In genomic region chr17:7014995-7015586, GRCh38 we compare ENCODE assay signal across 8 cellular contexts. TPM values are rescaled to one million over a fixed set of nuclear protein-coding genes. Genes with fewer than 3 reads are reported as not detected.
DNase-seq lines count a peak whose midpoint lies in the region; ATAC-seq and TF ChIP-seq lines count a peak whose summit lies in the region.

No MANE protein-coding gene starts in this region.

- peaks cover 3% of the 10 kb centered on the region for H3K27me3 Mint-ChIP-seq in activated naive CD8-positive, alpha-beta T cell treated with anti-CD3 and anti-CD28 coated beads, Interleukin-2, amount 50 U/mL, for 24 hours

- peak overlapping the region; percentile 83 for H3K4me2 ChIP-seq in SK-N-SH

- peak overlapping the region; percentile 20; the same call in 1 of the 2 replicates for H2AFZ ChIP-seq in SK-N-SH (ENCODE audit: low read depth)

- no peaks in the 10 kb centered on the region for H3K9me2 ChIP-seq in SK-N-SH

- POLR2A ChIA-PET in SK-N-SH (lab: Yijun Ruan, JAX), result no interaction called here

- H3K4me1 ChIP-seq in SK-N-SH (ENCODE audit: control insufficient read depth in 1 of 2, insufficient read depth in 2 of 2, low read depth in 1 of 2, low read length in 1 of 2), result peaks cover 12 to 37% of the 10 kb centered on the region in 2 experiments; a peak in 2 of 4 replicates

- peak overlapping the region; percentile 78 to 85 for H3K4me3 ChIP-seq in SK-N-SH (ENCODE audit: low read depth in 2 of 2, low read length in 1 of 2)

- H3K79me2 ChIP-seq in SK-N-SH (ENCODE audit: insufficient read depth), result peaks cover 39% of the 10 kb centered on the region

- H3K9me3 ChIP-seq in SK-N-SH, result no peaks in the 10 kb centered on the region

- TF ChIP-seq EP300 in SK-N-SH (IDR thresholded peaks at IDR 0.05; ENCODE audit: borderline replicate concordance in 1 of 2, low read depth in 1 of 2, low read length in 1 of 2), result no peak; a peak in 1 of 4 replicates

- DNase-seq in SK-N-SH, result no peak
- DNase-seq in activated naive CD8-positive, alpha-beta T cell treated with anti-CD3 and anti-CD28 coated beads, Interleukin-2, amount 50 U/mL, for 24 hours, result peak; percentile 82
- peak; percentile 83 for DNase-seq in islet precursor cell
- DNase-seq in stimulated activated CD4-positive, alpha-beta T cell treated with anti-CD3 and anti-CD28 coated beads, Interleukin-4, amount 100 ng/mL, for 24 hours, result peak; percentile 83
- no peak for DNase-seq in LoVo (ENCODE audit: low spot score)
- no peak for DNase-seq in OCI-M2 (lab: John Stamatoyannopoulos, UW; ENCODE audit: unreplicated experiment)

- peaks cover 63% of the 10 kb centered on the region for H3K4me1 Mint-ChIP-seq in activated naive CD8-positive, alpha-beta T cell treated with anti-CD3 and anti-CD28 coated beads, Interleukin-2, amount 50 U/mL, for 24 hours

- H3K27me3 ChIP-seq in SK-N-SH (ENCODE audit: insufficient read depth), result no peaks in the 10 kb centered on the region

- H3K27ac ChIP-seq in SK-N-SH (ENCODE audit: low read depth in 2 of 2, low read length in 1 of 2), result peak overlapping the region; percentile 95

- H3K4me3 Mint-ChIP-seq in activated naive CD8-positive, alpha-beta T cell treated with anti-CD3 and anti-CD28 coated beads, Interleukin-2, amount 50 U/mL, for 24 hours, result peak overlapping the region; percentile 90

- peaks cover 0 to 7% of the 10 kb centered on the region in 2 experiments for H3K36me3 ChIP-seq in SK-N-SH (replicated peaks in 1 of 2; ENCODE audit: control insufficient read depth in 1 of 2, insufficient read depth in 2 of 2, low read length in 1 of 2)

- CTCF ChIA-PET in SK-N-SH (lab: Yijun Ruan, JAX), result interaction anchor here (0.6 to 1.9 kb wide), 4 partner anchors 8 to 101 kb away, joined by 4 to 9 read pairs (median 6); partner anchors contain the start of gene BCL6B

- peak overlapping the region; percentile 96 for H3K27ac Mint-ChIP-seq in activated naive CD8-positive, alpha-beta T cell treated with anti-CD3 and anti-CD28 coated beads, Interleukin-2, amount 50 U/mL, for 24 hours

- H3K36me3 Mint-ChIP-seq in activated naive CD8-positive, alpha-beta T cell treated with anti-CD3 and anti-CD28 coated beads, Interleukin-2, amount 50 U/mL, for 24 hours (ENCODE audit: low read depth), result peaks cover 20% of the 10 kb centered on the region

- H3F3A ChIP-seq in SK-N-SH (replicated peaks; ENCODE audit: insufficient read depth), result peaks cover 12% of the 10 kb centered on the region

- WGBS in SK-N-SH (ENCODE audit: low lambda C conversion rate), result 7% methylated on average over 19 of the region's 40 CpGs

- H3K9ac ChIP-seq in SK-N-SH, result peak overlapping the region; percentile 97

- TF ChIP-seq CTCF in SK-N-SH (IDR thresholded peaks at IDR 0.05), result no peak

- H3K9me3 Mint-ChIP-seq in activated naive CD8-positive, alpha-beta T cell treated with anti-CD3 and anti-CD28 coated beads, Interleukin-2, amount 50 U/mL, for 24 hours, result no peaks in the 10 kb centered on the region

- ATAC-seq in GM18511 (IDR thresholded peaks at IDR 0.05; ENCODE audit: unreplicated experiment) (peak; percentile 16), HG02884 (IDR thresholded peaks at IDR 0.05; ENCODE audit: unreplicated experiment) (peak; percentile 19)
- ATAC-seq in activated naive CD8-positive, alpha-beta T cell treated with anti-CD3 and anti-CD28 coated beads, Interleukin-2, amount 50 U/mL, for 24 hours, result peak; percentile 45

- no peaks in the 10 kb centered on the region for H4K20me1 ChIP-seq in SK-N-SH (ENCODE audit: insufficient read depth)

- no peak for TF ChIP-seq RAD21 in SK-N-SH (IDR thresholded peaks at IDR 0.05; ENCODE audit: low read length)

TF ChIP-seq in SK-N-SH, 30 proteins besides CTCF, POLR2A, EP300 and RAD21:
- TF ChIP-seq ZBTB33 (IDR thresholded peaks at IDR 0.05; ENCODE audit: borderline replicate concordance, low read depth) (0 out of 2 replicates have a peak, but pooled peaks have one; percentile 7), NFIC (IDR thresholded peaks at IDR 0.05; ENCODE audit: borderline replicate concordance) (no peak)

RNA-seq across cellular contexts. Expression of gene RNASEK, which starts 2.7 kb away (rescaled TPM):
- polyA plus RNA-seq in SK-N-SH (2012; rRNA removed), result 220 and 317 TPM in 2 replicates
- polyA plus RNA-seq in SK-N-SH (2012; cell fraction: cytosol; rRNA removed), result 232 and 313 TPM in 2 replicates
- 127 and 132 TPM in 2 replicates for polyA plus RNA-seq in SK-N-SH (2012; cell fraction: nucleus; rRNA removed)

RNA-seq across cellular contexts. Expression of gene BCL6B, which starts 7.8 kb away (rescaled TPM):
- polyA plus RNA-seq in SK-N-SH (2012; rRNA removed), result 0.02 TPM in 1 of 2 replicates, not detected in the other
- 0.01 TPM in 2 replicates for polyA plus RNA-seq in SK-N-SH (2012; cell fraction: cytosol; rRNA removed)
- 0.02 and 0.05 TPM in 2 replicates for polyA plus RNA-seq in SK-N-SH (2012; cell fraction: nucleus; rRNA removed)

RNA-seq across cellular contexts. Expression of gene ALOX12, which starts 19.2 kb away (rescaled TPM):
- polyA plus RNA-seq in SK-N-SH (2012; rRNA removed), result not detected in 2 replicates
- polyA plus RNA-seq in SK-N-SH (2012; cell fraction: cytosol; rRNA removed), result not detected in 2 replicates
- polyA plus RNA-seq in SK-N-SH (2012; cell fraction: nucleus; rRNA removed), result not detected in 2 replicates

RNA-seq across cellular contexts. Expression of gene SLC16A13, which starts 20.7 kb away (rescaled TPM):
- 2.5 and 3.9 TPM in 2 replicates for polyA plus RNA-seq in SK-N-SH (2012; rRNA removed)
- polyA plus RNA-seq in SK-N-SH (2012; cell fraction: cytosol; rRNA removed), result 1.2 and 2.1 TPM in 2 replicates
- 7.2 and 7.9 TPM in 2 replicates for polyA plus RNA-seq in SK-N-SH (2012; cell fraction: nucleus; rRNA removed)

RNA-seq across cellular contexts. Expression of gene SLC16A11, which starts 28.8 kb away (rescaled TPM):
- polyA plus RNA-seq in SK-N-SH (2012; rRNA removed), result 0.12 and 0.18 TPM in 2 replicates
- 0.03 and 0.04 TPM in 2 replicates for polyA plus RNA-seq in SK-N-SH (2012; cell fraction: cytosol; rRNA removed)
- 0.25 and 1.0 TPM in 2 replicates for polyA plus RNA-seq in SK-N-SH (2012; cell fraction: nucleus; rRNA removed)

Comparison
In these comparisons a context has a peak if more than half of its experiments do, and no peak if none do; other contexts are left out.
1. DNase-seq: peak in activated naive CD8-positive, alpha-beta T cell treated with anti-CD3 and anti-CD28 coated beads, Interleukin-2, amount 50 U/mL, for 24 hours (single experiment), islet precursor cell (single experiment) and stimulated activated CD4-positive, alpha-beta T cell treated with anti-CD3 and anti-CD28 coated beads, Interleukin-4, amount 100 ng/mL, for 24 hours (single experiment); none in SK-N-SH (single experiment), LoVo (single experiment) and OCI-M2 (single experiment).
2. Peak in every context shown above with its lines, with median percentiles within 50 percentile points of each other: ATAC-seq.